8 cellular contexts compared by ENCODE assay signal in genomic region chr10:119725550-119726290, GRCh38. TPM values are rescaled to one million over a fixed set of nuclear protein-coding genes. Genes with fewer than 3 reads are reported as not detected.
DNase-seq lines count a peak whose midpoint lies in the region; ATAC-seq and TF ChIP-seq lines count a peak whose summit lies in the region.

Gene INPP5F (plus strand): TSS chr10:119726050. CDS start chr10:119726263, 213 bp downstream.

- H3K36me3 ChIP-seq in spleen = no peaks in the 10 kb centered on the region

- peak within 1 kb of the TSS; percentile 82 for H3K4me3 Mint-ChIP-seq in WTC11
- peak within 1 kb of the TSS; percentile 91 to 93 (median 92) for H3K4me3 Mint-ChIP-seq in immature natural killer cell

- H3K4me3 ChIP-seq in AG04449 (ENCODE audit: low read depth, low read length) (peak within 1 kb of the TSS; percentile 69), cardiac fibroblast (replicated peaks in 1 of 2; ENCODE audit: low read depth in 2 of 2, low read length in 2 of 2) (peak within 1 kb of the TSS; percentile 64 to 71), spleen (peak within 1 kb of the TSS; percentile 63 to 93 (median 81))

- H3K27ac Mint-ChIP-seq in WTC11 (peak within 1 kb of the TSS; percentile 75), immature natural killer cell (peak within 1 kb of the TSS; percentile 64 to 89 (median 81))

- DNase-seq in AG04449 (ENCODE audit: low read depth, low spot score) (peak; percentile 73), NCI-H2227 (lab: John Stamatoyannopoulos, UW; ENCODE audit: unreplicated experiment) (peak; percentile 95), WTC11 (ENCODE audit: low spot score) (peak; percentile 99), cardiac fibroblast (ENCODE audit: low read depth in 2 of 2) (peak; percentile 98), immature natural killer cell (peak; percentile 97), spleen (peak; percentile 100)

- no peaks in the 10 kb centered on the region for H3K27me3 ChIP-seq in spleen (replicated peaks in 1 of 7)

- TF ChIP-seq POLR2A in spleen (IDR thresholded peaks at IDR 0.05) = peak in 1 of 3 donors; percentile 40

- intact Hi-C loops in spleen (cut with DNase I; ENCODE audit: low total_unique reads) = no loop called here

- peaks cover 4% of the 10 kb centered on the region for H3K36me3 Mint-ChIP-seq in WTC11
- H3K36me3 Mint-ChIP-seq in immature natural killer cell = no peaks in the 10 kb centered on the region

- WGBS in spleen, 5 donors = 0 to 1% (median 1%) methylated on average over 47 to 84 of the region's 84 CpGs

- CTCF ChIA-PET in AG04449 (lab: Yijun Ruan, JAX) = interaction anchor here (1.0 to 4.2 kb wide), 14 partner anchors 9 to 136 kb away, joined by 3 to 28 read pairs (median 4); no protein-coding TSS in a partner anchor
- CTCF ChIA-PET in WTC11 (lab: Charles Lee) = interaction anchor here (0.5 to 3.5 kb wide), 19 partner anchors 9 to 1126 kb away, joined by 3 to 59 read pairs (median 5); partner anchors contain the start of genes BAG3, TIAL1 and WDR11

- ATAC-seq in GM18873 (IDR thresholded peaks at IDR 0.05; ENCODE audit: low FRiP score, unreplicated experiment) (peak; percentile 85), HG03159 (IDR thresholded peaks at IDR 0.05; ENCODE audit: unreplicated experiment) (peak; percentile 79), WTC11 (peak; percentile 96)

- H3K4me1 ChIP-seq in spleen = peaks cover 16 to 55% (median 42%) of the 10 kb centered on the region in 6 donors

- peaks cover 2% of the 10 kb centered on the region for H3K9me3 Mint-ChIP-seq in WTC11
- H3K9me3 Mint-ChIP-seq in immature natural killer cell = no peaks in the 10 kb centered on the region

- no peaks in the 10 kb centered on the region for H3K9me3 ChIP-seq in spleen

- H3K27me3 Mint-ChIP-seq in WTC11 (ENCODE audit: low read depth) (peaks cover 2% of the 10 kb centered on the region; the same call in 1 of the 2 replicates), immature natural killer cell (ENCODE audit: low read depth in 3 of 3) (peaks cover 0 to 4% (median 0%) of the 10 kb centered on the region in 3 donors)

- H3K4me1 Mint-ChIP-seq in WTC11 = peaks cover 30% of the 10 kb centered on the region
- H3K4me1 Mint-ChIP-seq in immature natural killer cell = peaks cover 21 to 38% of the 10 kb centered on the region in 2 donors

- H3K27ac ChIP-seq in spleen = peak within 1 kb of the TSS; percentile 79 to 95 (median 94)

- TF ChIP-seq CTCF in AG04449 (IDR thresholded peaks at IDR 0.05; ENCODE audit: insufficient read depth, low read length, missing control alignments) (peak; percentile 36), WTC11 (IDR thresholded peaks at IDR 0.05) (no peak), cardiac fibroblast (IDR thresholded peaks at IDR 0.05; ENCODE audit: low read depth, low read length) (peak; percentile 1), spleen (IDR thresholded peaks at IDR 0.05 in 8 of 11, conservative IDR thresholded peaks at IDR 0.05 in 3 of 11) (peak in 9 of 11 experiments; percentile 23 to 70 (median 44))

- POLR2A ChIA-PET in AG04449 (lab: Yijun Ruan, JAX) = interaction anchor here (0.9 to 1.9 kb wide), 10 partner anchors 9 to 147 kb away, joined by 3 to 9 read pairs (median 4); partner anchors contain the start of genes BAG3 and MCMBP
- POLR2A ChIA-PET in WTC11 (lab: Charles Lee) = interaction anchor here (0.5 to 2.9 kb wide), 17 partner anchors 9 to 167 kb away, joined by 3 to 49 read pairs (median 5); partner anchors contain the start of genes BAG3, MCMBP, SEC23IP and TIAL1

TF ChIP-seq in WTC11, 78 proteins besides CTCF, POLR2A, EP300 and RAD21 (continues in another document):
- TF ChIP-seq SMAD4 (CRISPR knock-in tag; IDR thresholded peaks at IDR 0.05) (no peak), FOXP4 (CRISPR knock-in tag; IDR thresholded peaks at IDR 0.05) (peak; percentile 58; the same call in 1 of the 2 replicates), ARID4B (CRISPR knock-in tag; IDR thresholded peaks at IDR 0.05; ENCODE audit: borderline replicate concordance) (no peak), ATF2 (CRISPR knock-in tag; IDR thresholded peaks at IDR 0.05; ENCODE audit: borderline replicate concordance, low read depth) (no peak), ZNF138 (CRISPR knock-in tag; conservative IDR thresholded peaks at IDR 0.05) (no peak), USF2 (CRISPR knock-in tag; IDR thresholded peaks at IDR 0.05) (no peak), ZNF121 (CRISPR knock-in tag; IDR thresholded peaks at IDR 0.05) (peak; percentile 8; the same call in 1 of the 2 replicates), ETV6 (CRISPR knock-in tag; IDR thresholded peaks at IDR 0.05) (peak; percentile 30), E2F1 (CRISPR knock-in tag; IDR thresholded peaks at IDR 0.05) (0 out of 2 replicates have a peak, but pooled peaks have one; percentile 34), SP1 (CRISPR knock-in tag; conservative IDR thresholded peaks at IDR 0.05) (peak; percentile 35), ZNF671 (CRISPR knock-in tag; IDR thresholded peaks at IDR 0.05) (no peak), JUN (CRISPR knock-in tag; IDR thresholded peaks at IDR 0.05) (no peak)

RNA-seq across cellular contexts. Expression of gene INPP5F, which starts in this region (rescaled TPM):
- total RNA-seq in WTC11 (2021) (79.3 to 83.3 TPM (median 80.6 TPM) in 3 replicates), spleen (10 to 100 TPM in 6 of 7 donors, 1 to 10 TPM in 1; 8.4 to 16.2 (median 12.5) TPM)
- polyA plus RNA-seq in immature natural killer cell (1 to 10 TPM; 6.7 to 8.0 (median 6.8) TPM), spleen (1 to 10 TPM; 6.0 to 6.9 (median 6.4) TPM)

Comparison
In these comparisons a context has a peak if more than half of its experiments do, and no peak if none do; other contexts are left out.
1. Peak in every context shown above with its lines: DNase-seq, ATAC-seq, H3K4me3 ChIP-seq and H3K27ac ChIP-seq.